13 cellular contexts compared by ENCODE assay signal in genomic region chr20:53847118-53847842, GRCh38.
A peak's percentile ranks its signal among the peaks of the same experiment; 100 is the strongest.
DNase-seq lines count a peak whose midpoint lies in the region; ATAC-seq and TF ChIP-seq lines count a peak whose summit lies in the region.
"Had no signal": no experiment of that assay in that cellular context is flagged by ENCODE, and none has a peak within 500 bp of the region (broad histone marks: within the 10 kb centered on the region; RNA-seq: fewer than 3 reads in every experiment).

No MANE protein-coding gene starts in this region.

- peaks cover 3% of the 10 kb centered on the region for H3K9me3 Mint-ChIP-seq in activated T-cell treated with anti-CD3 and anti-CD28 coated beads, Interleukin-2, amount 50 U/mL, for 4 hours
- H3K9me3 Mint-ChIP-seq in activated CD8-positive, alpha-beta T cell treated with anti-CD3 and anti-CD28 coated beads for 36 hours = no peaks in the 10 kb centered on the region

- no peak for TF ChIP-seq POLR2A in spleen (IDR thresholded peaks at IDR 0.05)

- H3K9me3 ChIP-seq in KOPT-K1 (ENCODE audit: insufficient read depth, low read length, poor library complexity, severe bottlenecking) (no peaks in the 10 kb centered on the region), spleen (no peaks in the 10 kb centered on the region)
- H3K9me3 ChIP-seq: uterus had no signal

- ATAC-seq in activated T-cell treated with anti-CD3 and anti-CD28 coated beads, Interleukin-2, amount 50 U/mL, for 4 hours = no peak
- ATAC-seq in activated CD8-positive, alpha-beta T cell treated with anti-CD3 and anti-CD28 coated beads for 36 hours = no peak
- no peak for ATAC-seq in GM19463 (IDR thresholded peaks at IDR 0.05; ENCODE audit: unreplicated experiment)

- intact Hi-C loops in activated CD8-positive, alpha-beta T cell treated with anti-CD3 and anti-CD28 coated beads for 36 hours (cut with micrococcal nuclease) = loop anchor here (10.0 kb wide), 1 partner anchor 48 kb away; no protein-coding TSS in a partner anchor
- intact Hi-C loops in spleen (cut with DNase I; ENCODE audit: low total_unique reads) = loop anchor here (10.0 kb wide), 1 partner anchor 102 kb away; no protein-coding TSS in a partner anchor

- H3K27ac ChIP-seq in KOPT-K1 (ENCODE audit: low read depth, low read length, poor library complexity, severe bottlenecking) (peak overlapping the region; percentile 75), spleen (peak overlapping the region; percentile 46 to 90 (median 82))
- H3K27ac ChIP-seq: uterus had no signal

- peaks cover 60% of the 10 kb centered on the region for H3K4me1 Mint-ChIP-seq in activated T-cell treated with anti-CD3 and anti-CD28 coated beads, Interleukin-2, amount 50 U/mL, for 4 hours (ENCODE audit: low read depth)
- H3K4me1 Mint-ChIP-seq in activated CD8-positive, alpha-beta T cell treated with anti-CD3 and anti-CD28 coated beads for 36 hours (ENCODE audit: low read depth) = peaks cover 71% of the 10 kb centered on the region

- no peak for TF ChIP-seq CTCF in activated CD8-positive, alpha-beta T cell treated with anti-CD3 and anti-CD28 coated beads for 36 hours (IDR thresholded peaks at IDR 0.05)
- TF ChIP-seq CTCF in spleen (IDR thresholded peaks at IDR 0.05 in 8 of 11, conservative IDR thresholded peaks at IDR 0.05 in 3 of 11) = no peak
- no peak for TF ChIP-seq CTCF in foreskin fibroblast (IDR thresholded peaks at IDR 0.05; ENCODE audit: low read depth, low read length)

- POLR2A ChIA-PET in activated CD8-positive, alpha-beta T cell treated with anti-CD3 and anti-CD28 coated beads for 36 hours (lab: Charles Lee) = interaction anchor here (0.6 to 1.2 kb wide), 4 partner anchors 14 to 232 kb away, joined by 3 to 4 read pairs (median 3); no protein-coding TSS in a partner anchor

- CTCF ChIA-PET in activated CD8-positive, alpha-beta T cell treated with anti-CD3 and anti-CD28 coated beads for 36 hours (lab: Charles Lee) = interaction anchor here (0.6 to 2.1 kb wide), 6 partner anchors 11 to 92 kb away, joined by 3 to 8 read pairs (median 4); no protein-coding TSS in a partner anchor

- H3K27me3 ChIP-seq in spleen (replicated peaks in 1 of 7) = no peaks in the 10 kb centered on the region
- H3K27me3 ChIP-seq: uterus had no signal

- 28 to 50% (median 32%) methylated on average over 8 of the region's 8 CpGs for WGBS in spleen, 5 donors

- no peak for DNase-seq in activated T-cell treated with anti-CD3 and anti-CD28 coated beads, Interleukin-2, amount 50 U/mL, for 4 hours
- DNase-seq in activated T-cell treated with anti-CD3 and anti-CD28 coated beads for 4 hours (no peak), spleen (no peak), NCI-H1694 (lab: John Stamatoyannopoulos, UW) (no peak), foreskin fibroblast (no peak)
- DNase-seq in activated CD8-positive, alpha-beta T cell treated with anti-CD3 and anti-CD28 coated beads for 36 hours = no peak
- DNase-seq: ACHN; kidney glomerular epithelial cell; NCI-H526; stimulated activated CD4-positive, alpha-beta T cell treated with anti-CD3 and anti-CD28 coated beads, Interleukin-12 subunit alpha, Interleukin-12 subunit beta, amount 100 ng/mL, for 4 hours; uterus had no signal

- H3K36me3 ChIP-seq in KOPT-K1 (ENCODE audit: insufficient read depth, low read length) (no peaks in the 10 kb centered on the region), spleen (no peaks in the 10 kb centered on the region)
- H3K36me3 ChIP-seq: uterus had no signal

- peak overlapping the region; percentile 82 for H3K27ac Mint-ChIP-seq in activated CD8-positive, alpha-beta T cell treated with anti-CD3 and anti-CD28 coated beads for 36 hours

- peak overlapping the region; percentile 70 for H3K4me3 Mint-ChIP-seq in activated T-cell treated with anti-CD3 and anti-CD28 coated beads, Interleukin-2, amount 50 U/mL, for 4 hours
- peak overlapping the region; percentile 51 for H3K4me3 Mint-ChIP-seq in activated CD8-positive, alpha-beta T cell treated with anti-CD3 and anti-CD28 coated beads for 36 hours

- peaks cover 30 to 82% (median 57%) of the 10 kb centered on the region in 6 donors for H3K4me1 ChIP-seq in spleen
- H3K4me1 ChIP-seq: uterus had no signal

- H3K36me3 Mint-ChIP-seq in activated T-cell treated with anti-CD3 and anti-CD28 coated beads, Interleukin-2, amount 50 U/mL, for 4 hours (ENCODE audit: insufficient read depth) = no peaks in the 10 kb centered on the region
- no peaks in the 10 kb centered on the region for H3K36me3 Mint-ChIP-seq in activated CD8-positive, alpha-beta T cell treated with anti-CD3 and anti-CD28 coated beads for 36 hours (ENCODE audit: low read depth)

- H3K4me3 ChIP-seq in spleen = peak overlapping the region in 3 of 8 donors; percentile 11 to 43 (median 16)
- H3K4me3 ChIP-seq in foreskin fibroblast (ENCODE audit: low read depth in 1 of 2, low read length in 2 of 2) = no peak overlapping the region
- H3K4me3 ChIP-seq: uterus had no signal

- no peaks in the 10 kb centered on the region for H3K27me3 Mint-ChIP-seq in activated T-cell treated with anti-CD3 and anti-CD28 coated beads, Interleukin-2, amount 50 U/mL, for 4 hours (ENCODE audit: low read depth)
- no peaks in the 10 kb centered on the region for H3K27me3 Mint-ChIP-seq in activated CD8-positive, alpha-beta T cell treated with anti-CD3 and anti-CD28 coated beads for 36 hours
